In the genomic region with DNA sequence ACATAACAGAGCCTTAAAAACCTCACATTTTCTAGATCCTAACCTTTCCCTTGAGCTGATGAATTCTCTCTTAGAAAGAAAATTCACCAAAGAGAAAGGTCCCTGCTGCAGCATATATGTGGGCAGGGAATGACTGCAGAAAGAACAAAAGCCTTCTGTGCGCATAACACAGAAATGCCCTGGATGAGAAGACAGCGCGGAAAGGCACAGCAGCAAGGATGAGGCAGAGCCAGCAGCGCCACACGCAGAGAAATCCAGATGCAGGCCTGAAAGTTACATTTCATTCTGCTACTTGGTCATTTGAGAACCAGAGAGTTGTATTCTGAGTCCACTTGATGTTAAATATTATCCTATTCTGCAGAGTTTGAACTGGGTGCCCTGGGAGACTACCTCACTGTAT, we compare ENCODE assay signal across 16 cellular contexts.
A peak's percentile ranks its signal among the peaks of the same experiment; 100 is the strongest.
DNase-seq lines count a peak whose midpoint lies in the region; ATAC-seq and TF ChIP-seq lines count a peak whose summit lies in the region.
"Had no signal": no experiment of that assay in that cellular context is flagged by ENCODE, and none has a peak within 500 bp of the region (broad histone marks: within the 10 kb centered on the region; RNA-seq: fewer than 3 reads in every experiment).

No MANE protein-coding gene starts in this region.

- H3K4me3 Mint-ChIP-seq in natural killer cell = no peak overlapping the region

- no peak overlapping the region for H3K27ac Mint-ChIP-seq in natural killer cell

- no peaks in the 10 kb centered on the region for H3K36me3 Mint-ChIP-seq in natural killer cell

- no peak for TF ChIP-seq CTCF in natural killer cell (IDR thresholded peaks at IDR 0.05)

- no peaks in the 10 kb centered on the region for H3K4me1 Mint-ChIP-seq in natural killer cell

- H3K27me3 Mint-ChIP-seq in natural killer cell (ENCODE audit: low read depth in 2 of 2) = peaks cover 15 to 56% of the 10 kb centered on the region in 2 donors

- ATAC-seq in sciatic nerve (peak; percentile 45), HG02840 (IDR thresholded peaks at IDR 0.05; ENCODE audit: low FRiP score, unreplicated experiment) (no peak), HG03432 (IDR thresholded peaks at IDR 0.05; ENCODE audit: unreplicated experiment) (no peak), natural killer cell (no peak)

- H3K27ac ChIP-seq in cingulate gyrus (ENCODE audit: low read depth, low read length) = peak overlapping the region; percentile 88
- H3K27ac ChIP-seq: BLaER1, KMS-11 had no signal

- intact Hi-C loops in sciatic nerve (cut with DNase I) = no loop called here
- intact Hi-C loops in natural killer cell (cut with micrococcal nuclease) = no loop called here

- H3K9me3 Mint-ChIP-seq in natural killer cell = no peaks in the 10 kb centered on the region

- in situ Hi-C loops in SK-MEL-5 (cut with HindIII; ENCODE audit: low pct_unique_long_range_greater_than_20kb, low sequenced_read_pairs) = no loop called here

- peak; percentile 62 for DNase-seq in SK-MEL-5 (ENCODE audit: low read depth, low spot score)
- DNase-seq in medulla oblongata (ENCODE audit: extremely low spot score) = peak; percentile 85
- DNase-seq in sciatic nerve (ENCODE audit: low spot score) = no peak
- DNase-seq in natural killer cell = no peak
- DNase-seq: DMS153, EL, MM.1S, NCI-H1105, NCI-H187, NCI-H2171, SHP77 had no signal

Comparison
In these comparisons a context has a peak if more than half of its experiments do, and no peak if none do; other contexts are left out.
1. DNase-seq: peak in SK-MEL-5 (single experiment) and medulla oblongata (single experiment); none in sciatic nerve (single experiment) and natural killer cell (single experiment).